Comparison of ENCODE assay signal across 1 cellular context in the genomic region with DNA sequence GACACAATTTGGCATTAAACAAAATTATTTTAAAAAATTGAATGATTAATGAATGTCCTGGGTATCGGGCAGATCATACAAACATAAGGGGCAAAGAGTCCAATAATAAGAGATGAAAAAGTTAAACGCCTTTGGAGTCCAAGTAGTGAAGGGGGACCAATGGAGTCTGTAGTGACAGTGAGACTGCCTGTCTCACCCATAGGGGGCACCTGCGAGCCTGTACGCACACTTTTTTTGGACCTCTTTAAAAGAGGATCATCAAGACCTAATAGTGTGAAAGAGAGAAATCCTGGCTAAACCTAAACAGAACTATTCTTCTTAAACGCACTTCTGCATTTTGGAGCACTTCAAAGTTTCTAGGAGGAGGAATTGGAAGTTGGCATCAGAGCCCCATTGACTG.
TF ChIP-seq lines count a peak whose summit lies in the region.

No MANE protein-coding gene starts in this region.

TF ChIP-seq in GM12878, 131 proteins besides CTCF, POLR2A, EP300 and RAD21 (continued from another document):
- TF ChIP-seq, protein P1, sequence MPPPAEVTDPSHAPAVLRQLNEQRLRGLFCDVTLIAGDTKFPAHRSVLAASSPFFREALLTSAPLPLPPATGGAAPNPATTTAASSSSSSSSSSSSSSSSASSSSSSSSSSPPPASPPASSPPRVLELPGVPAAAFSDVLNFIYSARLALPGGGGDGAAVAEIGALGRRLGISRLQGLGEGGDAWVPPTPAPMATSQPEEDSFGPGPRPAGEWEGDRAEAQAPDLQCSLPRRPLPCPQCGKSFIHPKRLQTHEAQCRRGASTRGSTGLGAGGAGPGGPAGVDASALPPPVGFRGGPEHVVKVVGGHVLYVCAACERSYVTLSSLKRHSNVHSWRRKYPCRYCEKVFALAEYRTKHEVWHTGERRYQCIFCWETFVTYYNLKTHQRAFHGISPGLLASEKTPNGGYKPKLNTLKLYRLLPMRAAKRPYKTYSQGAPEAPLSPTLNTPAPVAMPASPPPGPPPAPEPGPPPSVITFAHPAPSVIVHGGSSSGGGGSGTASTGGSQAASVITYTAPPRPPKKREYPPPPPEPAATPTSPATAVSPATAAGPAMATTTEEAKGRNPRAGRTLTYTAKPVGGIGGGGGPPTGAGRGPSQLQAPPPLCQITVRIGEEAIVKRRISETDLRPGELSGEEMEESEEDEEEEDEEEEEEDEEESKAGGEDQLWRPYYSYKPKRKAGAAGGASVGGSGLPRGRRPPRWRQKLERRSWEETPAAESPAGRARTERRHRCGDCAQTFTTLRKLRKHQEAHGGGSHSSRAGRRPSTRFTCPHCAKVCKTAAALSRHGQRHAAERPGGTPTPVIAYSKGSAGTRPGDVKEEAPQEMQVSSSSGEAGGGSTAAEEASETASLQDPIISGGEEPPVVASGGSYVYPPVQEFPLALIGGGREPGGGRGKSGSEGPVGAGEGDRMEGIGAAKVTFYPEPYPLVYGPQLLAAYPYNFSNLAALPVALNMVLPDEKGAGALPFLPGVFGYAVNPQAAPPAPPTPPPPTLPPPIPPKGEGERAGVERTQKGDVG (CRISPR knock-in tag; IDR thresholded peaks at IDR 0.05): no peak
